8 cellular contexts compared by ENCODE assay signal in the genomic region with DNA sequence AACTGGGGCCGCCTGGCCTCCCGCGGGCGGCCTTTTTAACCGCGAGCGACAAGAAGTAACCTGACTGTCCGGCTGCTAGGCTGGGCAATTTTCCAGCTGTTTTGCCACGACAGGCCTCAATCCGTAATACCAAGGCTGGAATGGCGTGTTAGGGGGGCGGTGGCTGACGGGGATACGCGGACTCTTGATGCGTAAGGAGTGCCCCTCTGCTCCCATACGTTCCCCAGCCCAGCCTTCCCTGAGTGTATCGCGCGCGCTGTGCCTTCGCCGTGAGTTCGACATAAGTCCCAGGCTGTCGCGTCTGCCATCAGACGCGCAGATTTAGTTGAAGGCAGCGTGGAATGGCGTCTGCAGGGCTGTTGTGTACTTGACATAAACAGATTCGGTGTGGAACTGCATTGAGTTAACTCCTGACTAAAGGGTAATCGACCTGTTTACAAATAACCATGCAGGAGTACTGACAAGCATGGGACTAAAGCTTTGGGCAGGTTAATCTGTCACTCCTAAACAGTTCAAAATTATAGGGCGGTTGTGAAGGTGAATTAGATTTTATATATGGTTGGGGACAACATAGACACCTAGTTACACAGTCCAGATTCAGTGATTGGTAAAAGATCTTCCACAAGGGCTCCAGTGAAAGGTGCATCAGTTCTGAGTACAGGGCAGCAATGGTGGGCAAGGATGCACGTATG. TPM values are rescaled to one million over a fixed set of nuclear protein-coding genes. Genes with fewer than 3 reads are reported as not detected.
A peak's percentile ranks its signal among the peaks of the same experiment; 100 is the strongest.
DNase-seq lines count a peak whose midpoint lies in the region; ATAC-seq and TF ChIP-seq lines count a peak whose summit lies in the region.

No MANE protein-coding gene starts in this region.

- H3K36me3 ChIP-seq in ES-I3 (ENCODE audit: insufficient read depth, low read length) (no peaks in the 10 kb centered on the region), fibroblast of lung (ENCODE audit: control insufficient read depth, insufficient read depth, low read length) (peaks cover 1% of the 10 kb centered on the region), upper lobe of left lung (peaks cover 0 to 22% (median 2%) of the 10 kb centered on the region in 4 donors)

- H3K9me3 ChIP-seq in ES-I3 (ENCODE audit: control insufficient read depth, insufficient read depth, low read length) (no peaks in the 10 kb centered on the region), fibroblast of lung (ENCODE audit: control insufficient read depth, insufficient read depth, low read depth, low read length) (no peaks in the 10 kb centered on the region), upper lobe of left lung (no peaks in the 10 kb centered on the region)

- H3K27ac Mint-ChIP-seq in activated T-cell treated with anti-CD3 and anti-CD28 coated beads, Interleukin-2, amount 50 U/mL, for 24 hours: no peak overlapping the region
- H3K27ac Mint-ChIP-seq in naive thymus-derived CD8-positive, alpha-beta T cell: no peak overlapping the region

- POLR2A ChIA-PET in naive thymus-derived CD8-positive, alpha-beta T cell (lab: Charles Lee): interaction anchor here (0.6 to 6.0 kb wide), 49 partner anchors 8 to 524 kb away, joined by 3 to 98 read pairs (median 6); a partner anchor contains a TSS

- H3K4me3 ChIP-seq in fibroblast of lung (replicated peaks in 1 of 4; ENCODE audit: control extremely low read depth in 1 of 4, insufficient read depth in 1 of 4, low read depth in 3 of 4, low read length in 4 of 4): peak overlapping the region; percentile 62 to 90 (median 82)
- peak overlapping the region; percentile 55 to 92 (median 75) for H3K4me3 ChIP-seq in upper lobe of left lung

- H3K4me1 Mint-ChIP-seq in activated T-cell treated with anti-CD3 and anti-CD28 coated beads, Interleukin-2, amount 50 U/mL, for 24 hours (ENCODE audit: low read depth): peaks cover 25% of the 10 kb centered on the region
- H3K4me1 Mint-ChIP-seq in naive thymus-derived CD8-positive, alpha-beta T cell: peaks cover 15 to 27% (median 24%) of the 10 kb centered on the region in 4 donors

- TF ChIP-seq EP300 in upper lobe of left lung (IDR thresholded peaks at IDR 0.05): no peak

- peak overlapping the region; percentile 79 for H3K27ac ChIP-seq in fibroblast of lung (ENCODE audit: insufficient read depth, low read length)
- peak overlapping the region; percentile 91 to 99 (median 93) for H3K27ac ChIP-seq in upper lobe of left lung

- 5 to 33% methylated on average over 2 to 15 of the region's 34 CpGs for WGBS in upper lobe of left lung, 2 donors

- H3K4me1 ChIP-seq in ES-I3 (ENCODE audit: insufficient read depth, low read length): peaks cover 7% of the 10 kb centered on the region; the same call in 1 of the 2 replicates
- peaks cover 6% of the 10 kb centered on the region for H3K4me1 ChIP-seq in fibroblast of lung (ENCODE audit: control insufficient read depth, extremely low read depth, insufficient read depth, low read length)
- H3K4me1 ChIP-seq in upper lobe of left lung: peaks cover 25 to 38% (median 32%) of the 10 kb centered on the region in 4 donors

- DNase-seq in NCI-H526 treated with DMSO at 0.1 percent for 48 hours (lab: John Stamatoyannopoulos, UW) (peak; percentile 25), fibroblast of lung (ENCODE audit: low read depth in 2 of 2) (peak; percentile 72 to 83), upper lobe of left lung (peak in 1 of 2 donors; percentile 63)
- DNase-seq in activated T-cell treated with anti-CD3 and anti-CD28 coated beads, Interleukin-2, amount 50 U/mL, for 24 hours: peak; percentile 80
- peak; percentile 22 to 81 (median 64) for DNase-seq in naive thymus-derived CD8-positive, alpha-beta T cell

- H3K9me3 Mint-ChIP-seq in activated T-cell treated with anti-CD3 and anti-CD28 coated beads, Interleukin-2, amount 50 U/mL, for 24 hours: no peaks in the 10 kb centered on the region
- no peaks in the 10 kb centered on the region for H3K9me3 Mint-ChIP-seq in naive thymus-derived CD8-positive, alpha-beta T cell

- H3K4me3 Mint-ChIP-seq in activated T-cell treated with anti-CD3 and anti-CD28 coated beads, Interleukin-2, amount 50 U/mL, for 24 hours: no peak overlapping the region
- H3K4me3 Mint-ChIP-seq in naive thymus-derived CD8-positive, alpha-beta T cell: no peak overlapping the region

- peaks cover 8% of the 10 kb centered on the region for H3K79me2 ChIP-seq in fibroblast of lung (ENCODE audit: control insufficient read depth, insufficient read depth, low read length)

- peak; percentile 1 for ATAC-seq in HG02759 (IDR thresholded peaks at IDR 0.05; ENCODE audit: unreplicated experiment)
- peak; percentile 34 for ATAC-seq in naive thymus-derived CD8-positive, alpha-beta T cell
- ATAC-seq in upper lobe of left lung (ENCODE audit: low FRiP score in 2 of 2): peak; percentile 72 to 74
- no peak for ATAC-seq in GM19023 (IDR thresholded peaks at IDR 0.05; ENCODE audit: unreplicated experiment)

- H3K27me3 Mint-ChIP-seq in activated T-cell treated with anti-CD3 and anti-CD28 coated beads, Interleukin-2, amount 50 U/mL, for 24 hours: no peaks in the 10 kb centered on the region
- no peaks in the 10 kb centered on the region for H3K27me3 Mint-ChIP-seq in naive thymus-derived CD8-positive, alpha-beta T cell

- H3K9ac ChIP-seq in ES-I3 (ENCODE audit: low read depth, low read length): peak overlapping the region; percentile 77
- peak overlapping the region; percentile 78 for H3K9ac ChIP-seq in fibroblast of lung (ENCODE audit: insufficient read depth, low read length)

- H3K36me3 Mint-ChIP-seq in activated T-cell treated with anti-CD3 and anti-CD28 coated beads, Interleukin-2, amount 50 U/mL, for 24 hours (ENCODE audit: low read depth): peaks cover 19% of the 10 kb centered on the region
- peaks cover 0 to 26% (median 0%) of the 10 kb centered on the region in 3 donors for H3K36me3 Mint-ChIP-seq in naive thymus-derived CD8-positive, alpha-beta T cell

- H4K20me1 ChIP-seq in fibroblast of lung (ENCODE audit: control insufficient read depth, extremely low read depth, insufficient read depth, low read length): no peaks in the 10 kb centered on the region

- H3K27me3 ChIP-seq in fibroblast of lung (ENCODE audit: control insufficient read depth, insufficient read depth, low read length): no peaks in the 10 kb centered on the region
- H3K27me3 ChIP-seq in upper lobe of left lung: no peaks in the 10 kb centered on the region

- H3K4me2 ChIP-seq in fibroblast of lung (ENCODE audit: extremely low read depth, insufficient read depth, low read length): peak overlapping the region; percentile 79

- TF ChIP-seq CTCF in fibroblast of lung (conservative IDR thresholded peaks at IDR 0.05 in 1 of 2, IDR thresholded peaks at IDR 0.05 in 1 of 2; ENCODE audit: low read depth in 1 of 2, low read length in 2 of 2) (no peak), upper lobe of left lung (IDR thresholded peaks at IDR 0.05) (no peak)

- TF ChIP-seq POLR2A in upper lobe of left lung (IDR thresholded peaks at IDR 0.05): no peak

- no peak overlapping the region for H2AFZ ChIP-seq in fibroblast of lung (ENCODE audit: low read length)

RNA-seq across cellular contexts. Expression of a gene that starts 16.6 kb away (rescaled TPM):
- total RNA-seq in fibroblast of lung (11.7 and 13.9 TPM in 2 replicates), upper lobe of left lung (10 to 100 TPM; 32.8 to 65.0 (median 41.9) TPM)
- 3.3 and 3.4 TPM in 2 replicates for polyA plus RNA-seq in fibroblast of lung
- 2.1 and 2.2 TPM in 2 replicates for polyA plus RNA-seq in fibroblast of lung (2012)
- polyA minus RNA-seq in fibroblast of lung (ENCODE audit: low replicate concordance): 3.9 and 4.4 TPM in 2 replicates
- total RNA-seq in naive thymus-derived CD8-positive, alpha-beta T cell: 10 to 100 TPM; 23.6 to 24.0 TPM
- 10 to 100 TPM in 2 of 3 donors, 1 to 10 TPM in 1; 9.3 to 21.2 (median 11.5) TPM for polyA plus RNA-seq in naive thymus-derived CD8-positive, alpha-beta T cell
